8 cellular contexts compared by ENCODE assay signal in genomic region chr3:25532763-25533162, GRCh38.
DNase-seq lines count a peak whose midpoint lies in the region; TF ChIP-seq lines count a peak whose summit lies in the region.

No MANE protein-coding gene starts in this region.

- CTCF ChIA-PET in GM10248 (lab: Yijun Ruan, JAX), result interaction anchor here (1.1 to 1.4 kb wide), 5 partner anchors 9 to 40 kb away, joined by 3 to 7 read pairs (median 3); no protein-coding TSS in a partner anchor

- peaks cover 4% of the 10 kb centered on the region for H3K4me1 ChIP-seq in osteoblast (ENCODE audit: insufficient read depth, low read length)

- H3K36me3 ChIP-seq in osteoblast (ENCODE audit: insufficient read depth, low read length), result peaks cover 4% of the 10 kb centered on the region

- peak; percentile 34 for TF ChIP-seq CTCF in GM10248 (IDR thresholded peaks at IDR 0.05; ENCODE audit: control extremely low read depth, extremely low read depth, low read depth, missing control alignments)
- peak; percentile 67 for TF ChIP-seq CTCF in HL-60 (IDR thresholded peaks at IDR 0.05; ENCODE audit: insufficient read depth, low read length)
- peak; percentile 49 for TF ChIP-seq CTCF in osteoblast (IDR thresholded peaks at IDR 0.05; ENCODE audit: extremely low read depth, low read depth, low read length)
- no peak for TF ChIP-seq CTCF in coronary artery (IDR thresholded peaks at IDR 0.05)

- peaks cover 4% of the 10 kb centered on the region for H3K9me3 ChIP-seq in osteoblast (ENCODE audit: low read depth, low read length)

- POLR2A ChIA-PET in GM10248 (lab: Yijun Ruan, JAX), result no interaction called here

- peak; percentile 8 for DNase-seq in GM10248 (ENCODE audit: extremely low spot score)
- peak; percentile 17 to 43 for DNase-seq in HL-60 (ENCODE audit: low read depth in 1 of 2, low spot score in 1 of 2)
- peak; percentile 22 for DNase-seq in amniotic epithelial cell (ENCODE audit: low read depth)
- no peak for DNase-seq in osteoblast (ENCODE audit: insufficient read length, low spot score, missing footprints)
- no peak for DNase-seq in NCI-H1694 treated with DMSO at 0.1 percent for 48 hours (lab: John Stamatoyannopoulos, UW)
- DNase-seq in NCI-H1092 (lab: John Stamatoyannopoulos, UW), result no peak
- no peak for DNase-seq in coronary artery (ENCODE audit: low spot score)
- DNase-seq in NCI-H1105 (lab: John Stamatoyannopoulos, UW), result no peak

- no peaks in the 10 kb centered on the region for H4K20me1 ChIP-seq in osteoblast (ENCODE audit: insufficient read depth, low read length)

- no peaks in the 10 kb centered on the region for H3K79me2 ChIP-seq in osteoblast (ENCODE audit: insufficient read depth, low read length)

- H3K4me3 ChIP-seq in HL-60 (replicated peaks; ENCODE audit: insufficient read depth, low read length) (no peak overlapping the region), osteoblast (ENCODE audit: insufficient read depth, low read length) (no peak overlapping the region), coronary artery (no peak overlapping the region)

- no peak overlapping the region for H3K27ac ChIP-seq in HL-60 (replicated peaks)
- H3K27ac ChIP-seq in osteoblast (ENCODE audit: low read depth, low read length), result no peak overlapping the region
- H3K27ac ChIP-seq in coronary artery, result no peak overlapping the region

- H3K4me2 ChIP-seq in osteoblast (ENCODE audit: insufficient read depth, low read length), result no peak overlapping the region

- no peaks in the 10 kb centered on the region for H3K27me3 ChIP-seq in HL-60 (ENCODE audit: insufficient read depth, poor library complexity, severe bottlenecking)
- no peaks in the 10 kb centered on the region for H3K27me3 ChIP-seq in osteoblast (ENCODE audit: insufficient read depth, low read length)

- H2AFZ ChIP-seq in osteoblast (ENCODE audit: low read length), result no peak overlapping the region

Comparison
In these comparisons a context has a peak if more than half of its experiments do, and no peak if none do; other contexts are left out.
1. DNase-seq: peak in GM10248 (single experiment), HL-60 (2 of 2) and amniotic epithelial cell (single experiment); none in osteoblast (single experiment), NCI-H1694 treated with DMSO at 0.1 percent for 48 hours (single experiment), NCI-H1092 (single experiment), coronary artery (single experiment) and NCI-H1105 (single experiment).